8 cellular contexts compared by ENCODE assay signal in genomic region chr4:168514249-168514852, GRCh38. TPM values are rescaled to one million over a fixed set of nuclear protein-coding genes. Genes with fewer than 3 reads are reported as not detected.
A peak's percentile ranks its signal among the peaks of the same experiment; 100 is the strongest.
DNase-seq lines count a peak whose midpoint lies in the region; ATAC-seq, FAIRE-seq and TF ChIP-seq lines count a peak whose summit lies in the region.

No MANE protein-coding gene starts in this region.

- FAIRE-seq in astrocyte (lab: Jason Lieb, UNC), result peak; percentile 65

- no peaks in the 10 kb centered on the region for H3K9me3 Mint-ChIP-seq in CD4-positive, alpha-beta memory T cell
- H3K9me3 Mint-ChIP-seq in astrocyte (ENCODE audit: unreplicated experiment), result no peaks in the 10 kb centered on the region

- H3K9ac ChIP-seq in astrocyte (ENCODE audit: low read length) (no peak overlapping the region), mesenchymal stem cell (ENCODE audit: low read length) (peak overlapping the region; percentile 23)

- H3K4me1 ChIP-seq in CD4-positive, alpha-beta memory T cell (ENCODE audit: insufficient read depth, low read length), result peaks cover 35% of the 10 kb centered on the region
- H3K4me1 ChIP-seq in astrocyte (ENCODE audit: insufficient read depth, low read length) (no peaks in the 10 kb centered on the region), mesenchymal stem cell (ENCODE audit: control insufficient read depth, insufficient read depth, low read depth, low read length) (peaks cover 3% of the 10 kb centered on the region), aorta (ENCODE audit: control insufficient read depth in 1 of 2, insufficient read depth in 2 of 2, low read length in 2 of 2) (no peaks in the 10 kb centered on the region)

- no peak overlapping the region for H3K4ac ChIP-seq in mesenchymal stem cell (ENCODE audit: low read depth in 1 of 2, low read length in 2 of 2)

- no peak overlapping the region for H3K4me3 ChIP-seq in CD4-positive, alpha-beta memory T cell (ENCODE audit: low read length in 2 of 2)
- no peak overlapping the region for H3K4me3 ChIP-seq in astrocyte (ENCODE audit: insufficient read depth, low read depth, low read length)
- H3K4me3 ChIP-seq in mesenchymal stem cell (ENCODE audit: insufficient read depth in 1 of 2, low read depth in 1 of 2, low read length in 2 of 2), result no peak overlapping the region
- H3K4me3 ChIP-seq in aorta (ENCODE audit: low read length in 2 of 2), result no peak overlapping the region

- H4K8ac ChIP-seq in mesenchymal stem cell (ENCODE audit: low read length), result no peak overlapping the region

- H3K4me2 ChIP-seq in astrocyte (ENCODE audit: low read length) (no peak overlapping the region), mesenchymal stem cell (ENCODE audit: low read length, poor library complexity, severe bottlenecking) (no peak overlapping the region)

- ATAC-seq in HG02870 (IDR thresholded peaks at IDR 0.05; ENCODE audit: unreplicated experiment), result no peak
- ATAC-seq in aorta (ENCODE audit: low FRiP score), result no peak

- no peak overlapping the region for H2AK5ac ChIP-seq in mesenchymal stem cell (ENCODE audit: low read length, severe bottlenecking)

- POLR2A ChIA-PET in CD4-positive, alpha-beta memory T cell (lab: Charles Lee; ENCODE audit: partially characterized antibody), result no interaction called here

- no peak overlapping the region for H3K14ac ChIP-seq in mesenchymal stem cell (ENCODE audit: low read length in 2 of 2)

- H3K18ac ChIP-seq in mesenchymal stem cell (ENCODE audit: low read depth in 1 of 2, low read length in 2 of 2), result no peak overlapping the region

- H3K36me3 Mint-ChIP-seq in CD4-positive, alpha-beta memory T cell, result no peaks in the 10 kb centered on the region
- peaks cover 12% of the 10 kb centered on the region for H3K36me3 Mint-ChIP-seq in astrocyte (ENCODE audit: low read depth, unreplicated experiment)

- no CpG with 5 or more reads among the region's 3 CpGs for WGBS in mesenchymal stem cell
- WGBS in aorta, 2 donors, result 8 to 14% methylated on average over 3 of the region's 3 CpGs

- CTCF ChIA-PET in CD4-positive, alpha-beta memory T cell (lab: Charles Lee; ENCODE audit: partially characterized antibody), result interaction anchor here (0.6 to 1.4 kb wide), 6 partner anchors 10 to 1052 kb away, joined by 3 to 5 read pairs (median 3); no protein-coding TSS in a partner anchor

- no peak overlapping the region for H3K27ac ChIP-seq in CD4-positive, alpha-beta memory T cell (ENCODE audit: low read depth, low read length)
- no peak overlapping the region for H3K27ac ChIP-seq in astrocyte (ENCODE audit: low read depth, low read length)
- no peak overlapping the region for H3K27ac ChIP-seq in mesenchymal stem cell (ENCODE audit: low read length, poor library complexity, severe bottlenecking)
- H3K27ac ChIP-seq in aorta (ENCODE audit: low read depth in 1 of 2, low read length in 2 of 2), result no peak overlapping the region

- H3K27me3 ChIP-seq in CD4-positive, alpha-beta memory T cell (ENCODE audit: insufficient read depth, low read length), result no peaks in the 10 kb centered on the region
- no peaks in the 10 kb centered on the region for H3K27me3 ChIP-seq in astrocyte (ENCODE audit: insufficient read depth, low read length)
- H3K27me3 ChIP-seq in mesenchymal stem cell (ENCODE audit: control insufficient read depth in 1 of 2, insufficient read depth in 1 of 2, low read length in 2 of 2), result no peaks in the 10 kb centered on the region
- no peaks in the 10 kb centered on the region for H3K27me3 ChIP-seq in aorta (ENCODE audit: control insufficient read depth in 1 of 2, insufficient read depth in 2 of 2, low read length in 1 of 2)

- H4K91ac ChIP-seq in mesenchymal stem cell (ENCODE audit: low read length), result no peak overlapping the region

- H3K23ac ChIP-seq in mesenchymal stem cell (ENCODE audit: low read length in 2 of 2), result no peak overlapping the region

- TF ChIP-seq CTCF in LNCAP (IDR thresholded peaks at IDR 0.05), result peak; percentile 38; the same call in 1 of the 2 replicates
- TF ChIP-seq CTCF in astrocyte (IDR thresholded peaks at IDR 0.05; ENCODE audit: insufficient read depth, low read depth, low read length), result peak; percentile 40

- no peak overlapping the region for H2BK120ac ChIP-seq in mesenchymal stem cell (ENCODE audit: low read depth, low read length)

- H2BK5ac ChIP-seq in mesenchymal stem cell (ENCODE audit: low read depth, low read length, poor library complexity, severe bottlenecking), result no peak overlapping the region

- H3K4me3 Mint-ChIP-seq in CD4-positive, alpha-beta memory T cell, result no peak overlapping the region
- H3K4me3 Mint-ChIP-seq in astrocyte (ENCODE audit: unreplicated experiment), result no peak overlapping the region

- no peaks in the 10 kb centered on the region for H3K79me1 ChIP-seq in mesenchymal stem cell (replicated peaks; ENCODE audit: low read length, poor library complexity, severe bottlenecking)

- H3K36me3 ChIP-seq in CD4-positive, alpha-beta memory T cell (ENCODE audit: insufficient read depth, low read length), result no peaks in the 10 kb centered on the region
- no peaks in the 10 kb centered on the region for H3K36me3 ChIP-seq in astrocyte (ENCODE audit: insufficient read depth, low read length)
- H3K36me3 ChIP-seq in mesenchymal stem cell (ENCODE audit: control insufficient read depth in 1 of 2, insufficient read depth in 2 of 2, low read depth in 1 of 2, low read length in 2 of 2), result no peaks in the 10 kb centered on the region
- no peaks in the 10 kb centered on the region for H3K36me3 ChIP-seq in aorta (ENCODE audit: control insufficient read depth in 1 of 2, insufficient read depth in 2 of 2, low read length in 1 of 2)

- no peaks in the 10 kb centered on the region for H3K79me2 ChIP-seq in astrocyte (ENCODE audit: insufficient read depth, low read length)

- intact Hi-C loops in CD4-positive, alpha-beta memory T cell (cut with micrococcal nuclease), result loop anchor here (5.0 to 10.0 kb wide), 2 partner anchors 403 to 970 kb away; no protein-coding TSS in a partner anchor
- intact Hi-C loops in aorta (cut with DNase I), result loop anchor here (5.0 to 10.0 kb wide), 3 partner anchors 190 to 488 kb away; no protein-coding TSS in a partner anchor

- H4K20me1 ChIP-seq in astrocyte (ENCODE audit: insufficient read depth, low read length), result no peaks in the 10 kb centered on the region

- H3K4me1 Mint-ChIP-seq in CD4-positive, alpha-beta memory T cell, result peaks cover 24 to 42% (median 33%) of the 10 kb centered on the region in 4 donors
- peaks cover 16% of the 10 kb centered on the region for H3K4me1 Mint-ChIP-seq in astrocyte (ENCODE audit: low read depth, unreplicated experiment)

- peak in 4 of 5 donors; percentile 18 to 29 (median 22) for DNase-seq in CD4-positive, alpha-beta memory T cell
- no peak for DNase-seq in astrocyte (ENCODE audit: low read depth)
- DNase-seq in mesenchymal stem cell, result peak; percentile 53
- no peak for DNase-seq in DMS114 treated with DMSO at 0.1 percent for 48 hours (lab: John Stamatoyannopoulos, UW; ENCODE audit: unreplicated experiment)
- no peak for DNase-seq in activated CD8-positive, alpha-beta memory T cell treated with anti-CD3 and anti-CD28 coated beads for 24 hours
- DNase-seq in aorta, result no peak

- peak overlapping the region in 1 of 7 donors; percentile 53 for H3K27ac Mint-ChIP-seq in CD4-positive, alpha-beta memory T cell
- peak overlapping the region; percentile 38 for H3K27ac Mint-ChIP-seq in astrocyte (ENCODE audit: unreplicated experiment)

- H3K9me3 ChIP-seq in CD4-positive, alpha-beta memory T cell (ENCODE audit: control insufficient read depth in 1 of 2, low read length in 2 of 2), result no peaks in the 10 kb centered on the region
- H3K9me3 ChIP-seq in astrocyte (ENCODE audit: insufficient read depth, low read depth, low read length) (no peaks in the 10 kb centered on the region), mesenchymal stem cell (ENCODE audit: control insufficient read depth, low read length) (no peaks in the 10 kb centered on the region), aorta (ENCODE audit: control insufficient read depth, low read length) (no peaks in the 10 kb centered on the region)

- H2AFZ ChIP-seq in astrocyte (ENCODE audit: low read depth, low read length) (no peak overlapping the region), mesenchymal stem cell (ENCODE audit: low read depth, low read length) (no peak overlapping the region)

- no peaks in the 10 kb centered on the region for H3K27me3 Mint-ChIP-seq in CD4-positive, alpha-beta memory T cell
- no peaks in the 10 kb centered on the region for H3K27me3 Mint-ChIP-seq in astrocyte (ENCODE audit: low read depth, unreplicated experiment)

- H2BK12ac ChIP-seq in mesenchymal stem cell (ENCODE audit: low read length in 2 of 2), result no peak overlapping the region

- no peak overlapping the region for H2BK15ac ChIP-seq in mesenchymal stem cell (ENCODE audit: low read depth, poor library complexity, severe bottlenecking)

RNA-seq across cellular contexts. Expression of gene PALLD, which starts 17.5 kb away (rescaled TPM):
- total RNA-seq in CD4-positive, alpha-beta memory T cell, result 1 to 10 TPM in 1 of 2 experiments, not detected in 1; 1.0 TPM
- polyA plus RNA-seq in CD4-positive, alpha-beta memory T cell, result 1 to 10 TPM in 1 of 2 donors, under 1 TPM in 1; 0.55 to 1.4 TPM
- 498 and 551 TPM in 2 replicates for total RNA-seq in astrocyte
- polyA plus RNA-seq in mesenchymal stem cell (2013, experiment 1 of 2), result 109 TPM
- 108 TPM for polyA plus RNA-seq in mesenchymal stem cell (2013, experiment 2 of 2)
- total RNA-seq in aorta, result 100 to 1,000 TPM; 352 to 626 TPM
- 100 to 1,000 TPM; 253 to 576 TPM for polyA plus RNA-seq in aorta

RNA-seq across cellular contexts. Expression of gene DDX60L, which starts 34.1 kb away (rescaled TPM):
- total RNA-seq in CD4-positive, alpha-beta memory T cell, result 10 to 100 TPM; 46.7 to 54.9 TPM
- polyA plus RNA-seq in CD4-positive, alpha-beta memory T cell, result 10 to 100 TPM; 23.4 to 31.2 TPM
- total RNA-seq in astrocyte, result 90.9 and 91.8 TPM in 2 replicates
- 8.1 TPM for polyA plus RNA-seq in mesenchymal stem cell (2013, experiment 1 of 2)
- polyA plus RNA-seq in mesenchymal stem cell (2013, experiment 2 of 2), result 7.8 TPM
- total RNA-seq in aorta, result 10 to 100 TPM; 19.5 to 30.1 TPM
- 10 to 100 TPM in 1 of 2 donors, 1 to 10 TPM in 1; 4.1 to 11.5 TPM for polyA plus RNA-seq in aorta

Comparison
In these comparisons a context has a peak if more than half of its experiments do, and no peak if none do; other contexts are left out.
1. DNase-seq: peak in CD4-positive, alpha-beta memory T cell (4 of 5) and mesenchymal stem cell (single experiment); none in astrocyte (single experiment), DMS114 treated with DMSO at 0.1 percent for 48 hours (single experiment), activated CD8-positive, alpha-beta memory T cell treated with anti-CD3 and anti-CD28 coated beads for 24 hours (single experiment) and aorta (0 of 2).
2. RNA of gene PALLD, which starts 17.5 kb away (total RNA-seq): 352 to 626 TPM in aorta and 498 to 551 TPM in astrocyte; 1.0 TPM in CD4-positive, alpha-beta memory T cell; every median in the first group is over 100 times any median in the second.